In the genomic region with DNA sequence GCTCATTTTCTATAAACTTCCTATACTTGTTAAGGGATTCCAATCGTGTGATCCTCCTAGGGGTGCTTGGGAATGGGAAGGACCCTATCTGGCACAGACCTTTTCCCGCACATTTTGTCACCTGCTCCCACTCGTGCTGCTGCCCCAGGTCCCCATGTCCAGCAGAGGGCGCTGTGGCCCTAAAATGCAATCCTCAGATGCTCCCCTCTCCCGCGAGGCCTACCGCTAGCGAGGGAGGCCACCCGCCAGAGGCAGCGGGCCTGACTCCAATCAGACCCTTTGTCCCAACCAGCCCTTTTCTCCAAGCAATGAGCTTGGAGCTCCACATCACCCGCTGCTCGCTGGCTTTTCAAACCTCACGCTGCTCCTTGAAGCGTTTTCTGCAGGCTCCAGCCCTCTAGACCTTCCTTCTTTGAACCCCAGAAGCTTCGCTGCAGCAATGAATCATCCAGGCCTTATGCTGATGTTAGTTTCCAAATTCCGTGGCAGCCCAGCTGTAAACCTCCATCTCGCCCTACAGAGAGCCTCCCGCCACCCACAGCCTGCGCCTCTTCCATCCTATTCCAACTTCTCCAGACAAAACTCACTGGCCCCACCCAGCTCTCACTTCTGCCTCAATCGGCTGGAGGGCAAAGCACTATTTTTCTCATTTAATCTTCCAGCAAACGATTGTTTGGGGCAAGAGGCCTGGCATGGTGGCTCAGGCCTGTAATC, we compare ENCODE assay signal across 1 cellular context.
A peak's percentile ranks its signal among the peaks of the same experiment; 100 is the strongest.
TF ChIP-seq lines count a peak whose summit lies in the region.

No MANE protein-coding gene starts in this region.

TF ChIP-seq in HepG2, 621 proteins besides CTCF, POLR2A, EP300 and RAD21 (continued from another document and continues in another):
- TF ChIP-seq, protein P1, sequence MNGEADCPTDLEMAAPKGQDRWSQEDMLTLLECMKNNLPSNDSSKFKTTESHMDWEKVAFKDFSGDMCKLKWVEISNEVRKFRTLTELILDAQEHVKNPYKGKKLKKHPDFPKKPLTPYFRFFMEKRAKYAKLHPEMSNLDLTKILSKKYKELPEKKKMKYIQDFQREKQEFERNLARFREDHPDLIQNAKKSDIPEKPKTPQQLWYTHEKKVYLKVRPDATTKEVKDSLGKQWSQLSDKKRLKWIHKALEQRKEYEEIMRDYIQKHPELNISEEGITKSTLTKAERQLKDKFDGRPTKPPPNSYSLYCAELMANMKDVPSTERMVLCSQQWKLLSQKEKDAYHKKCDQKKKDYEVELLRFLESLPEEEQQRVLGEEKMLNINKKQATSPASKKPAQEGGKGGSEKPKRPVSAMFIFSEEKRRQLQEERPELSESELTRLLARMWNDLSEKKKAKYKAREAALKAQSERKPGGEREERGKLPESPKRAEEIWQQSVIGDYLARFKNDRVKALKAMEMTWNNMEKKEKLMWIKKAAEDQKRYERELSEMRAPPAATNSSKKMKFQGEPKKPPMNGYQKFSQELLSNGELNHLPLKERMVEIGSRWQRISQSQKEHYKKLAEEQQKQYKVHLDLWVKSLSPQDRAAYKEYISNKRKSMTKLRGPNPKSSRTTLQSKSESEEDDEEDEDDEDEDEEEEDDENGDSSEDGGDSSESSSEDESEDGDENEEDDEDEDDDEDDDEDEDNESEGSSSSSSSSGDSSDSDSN (CRISPR knock-in tag; IDR thresholded peaks at IDR 0.05): no peak; the same call in 1 of the 2 replicates
- TF ChIP-seq SAP130 (CRISPR knock-in tag; IDR thresholded peaks at IDR 0.05; ENCODE audit: low read depth) (peak; percentile 61), TFDP1 (CRISPR knock-in tag; IDR thresholded peaks at IDR 0.05; ENCODE audit: borderline replicate concordance) (peak; percentile 77), ZNF317 (CRISPR knock-in tag; IDR thresholded peaks at IDR 0.05) (no peak), DPF2 (CRISPR knock-in tag; IDR thresholded peaks at IDR 0.05; ENCODE audit: borderline replicate concordance, low read depth) (no peak), ISL2 (CRISPR knock-in tag; IDR thresholded peaks at IDR 0.05) (peak; percentile 57; the same call in 1 of the 2 replicates), NFRKB (IDR thresholded peaks at IDR 0.05) (no peak), MAFK (conservative IDR thresholded peaks at IDR 0.05 in 1 of 2, IDR thresholded peaks at IDR 0.05 in 1 of 2; ENCODE audit: low read length in 2 of 2) (no peak), ZNF562 (CRISPR knock-in tag; IDR thresholded peaks at IDR 0.05; ENCODE audit: borderline replicate concordance) (no peak), ZNF775 (CRISPR knock-in tag; IDR thresholded peaks at IDR 0.05; ENCODE audit: borderline replicate concordance) (no peak), ZNF362 (CRISPR knock-in tag; IDR thresholded peaks at IDR 0.05; ENCODE audit: borderline replicate concordance) (no peak; the same call in 1 of the 2 replicates), ZC3H13 (CRISPR knock-in tag; IDR thresholded peaks at IDR 0.05) (no peak), ZNF709 (CRISPR knock-in tag; IDR thresholded peaks at IDR 0.05) (no peak), ZNF780A (CRISPR knock-in tag; IDR thresholded peaks at IDR 0.05) (no peak), TAF15 (IDR thresholded peaks at IDR 0.05; ENCODE audit: low read depth, low read length, poor library complexity, severe bottlenecking) (no peak), CBX5 (CRISPR knock-in tag; IDR thresholded peaks at IDR 0.05; ENCODE audit: borderline replicate concordance) (peak; percentile 83; the same call in 1 of the 2 replicates), STAT6 (CRISPR knock-in tag; IDR thresholded peaks at IDR 0.05; ENCODE audit: borderline replicate concordance) (no peak), EED (CRISPR knock-in tag; IDR thresholded peaks at IDR 0.05) (no peak), ZNF430 (CRISPR knock-in tag; IDR thresholded peaks at IDR 0.05) (no peak), ZFX (CRISPR knock-in tag; IDR thresholded peaks at IDR 0.05; ENCODE audit: low read depth) (peak; percentile 98), ZNF292 (CRISPR knock-in tag; IDR thresholded peaks at IDR 0.05; ENCODE audit: borderline replicate concordance, low read depth) (peak; percentile 43; the same call in 1 of the 2 replicates), ZNF124 (CRISPR knock-in tag; IDR thresholded peaks at IDR 0.05) (no peak), MXD4 (CRISPR knock-in tag; IDR thresholded peaks at IDR 0.05) (no peak), GPN1 (CRISPR knock-in tag; IDR thresholded peaks at IDR 0.05; ENCODE audit: borderline replicate concordance) (no peak), KDM5B (CRISPR knock-in tag; IDR thresholded peaks at IDR 0.05; ENCODE audit: borderline replicate concordance) (peak; percentile 84; the same call in 1 of the 2 replicates), E2F1 (CRISPR knock-in tag; IDR thresholded peaks at IDR 0.05) (peak; percentile 54; the same call in 1 of the 2 replicates), SMYD3 (CRISPR knock-in tag; IDR thresholded peaks at IDR 0.05) (no peak), ARID2 (CRISPR knock-in tag; IDR thresholded peaks at IDR 0.05; ENCODE audit: borderline replicate concordance) (no peak), ZNF543 (CRISPR knock-in tag; IDR thresholded peaks at IDR 0.05) (no peak), MTA1 (CRISPR knock-in tag; IDR thresholded peaks at IDR 0.05; ENCODE audit: borderline replicate concordance) (no peak; the same call in 1 of the 2 replicates), HOMEZ (CRISPR knock-in tag; IDR thresholded peaks at IDR 0.05; ENCODE audit: low read depth) (no peak), REPIN1 (CRISPR knock-in tag; IDR thresholded peaks at IDR 0.05; ENCODE audit: borderline replicate concordance, low read depth) (peak; percentile 21; the same call in 1 of the 2 replicates), DMAP1 (CRISPR knock-in tag; IDR thresholded peaks at IDR 0.05) (no peak), MLLT10 (CRISPR knock-in tag; IDR thresholded peaks at IDR 0.05) (no peak), GZF1 (CRISPR knock-in tag; IDR thresholded peaks at IDR 0.05) (no peak), ZFP36L2 (CRISPR knock-in tag; IDR thresholded peaks at IDR 0.05) (no peak), KAT8 (CRISPR knock-in tag; IDR thresholded peaks at IDR 0.05) (peak; percentile 61; the same call in 1 of the 2 replicates), KDM5A (IDR thresholded peaks at IDR 0.05; ENCODE audit: borderline replicate concordance, low read length) (no peak), NCOA5 (CRISPR knock-in tag; IDR thresholded peaks at IDR 0.05) (no peak), ZSCAN21 (CRISPR knock-in tag; IDR thresholded peaks at IDR 0.05; ENCODE audit: borderline replicate concordance) (no peak; the same call in 1 of the 2 replicates)
- TF ChIP-seq, protein P2, sequence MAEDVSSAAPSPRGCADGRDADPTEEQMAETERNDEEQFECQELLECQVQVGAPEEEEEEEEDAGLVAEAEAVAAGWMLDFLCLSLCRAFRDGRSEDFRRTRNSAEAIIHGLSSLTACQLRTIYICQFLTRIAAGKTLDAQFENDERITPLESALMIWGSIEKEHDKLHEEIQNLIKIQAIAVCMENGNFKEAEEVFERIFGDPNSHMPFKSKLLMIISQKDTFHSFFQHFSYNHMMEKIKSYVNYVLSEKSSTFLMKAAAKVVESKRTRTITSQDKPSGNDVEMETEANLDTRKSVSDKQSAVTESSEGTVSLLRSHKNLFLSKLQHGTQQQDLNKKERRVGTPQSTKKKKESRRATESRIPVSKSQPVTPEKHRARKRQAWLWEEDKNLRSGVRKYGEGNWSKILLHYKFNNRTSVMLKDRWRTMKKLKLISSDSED (CRISPR knock-in tag; IDR thresholded peaks at IDR 0.05): no peak
- TF ChIP-seq, protein P3, sequence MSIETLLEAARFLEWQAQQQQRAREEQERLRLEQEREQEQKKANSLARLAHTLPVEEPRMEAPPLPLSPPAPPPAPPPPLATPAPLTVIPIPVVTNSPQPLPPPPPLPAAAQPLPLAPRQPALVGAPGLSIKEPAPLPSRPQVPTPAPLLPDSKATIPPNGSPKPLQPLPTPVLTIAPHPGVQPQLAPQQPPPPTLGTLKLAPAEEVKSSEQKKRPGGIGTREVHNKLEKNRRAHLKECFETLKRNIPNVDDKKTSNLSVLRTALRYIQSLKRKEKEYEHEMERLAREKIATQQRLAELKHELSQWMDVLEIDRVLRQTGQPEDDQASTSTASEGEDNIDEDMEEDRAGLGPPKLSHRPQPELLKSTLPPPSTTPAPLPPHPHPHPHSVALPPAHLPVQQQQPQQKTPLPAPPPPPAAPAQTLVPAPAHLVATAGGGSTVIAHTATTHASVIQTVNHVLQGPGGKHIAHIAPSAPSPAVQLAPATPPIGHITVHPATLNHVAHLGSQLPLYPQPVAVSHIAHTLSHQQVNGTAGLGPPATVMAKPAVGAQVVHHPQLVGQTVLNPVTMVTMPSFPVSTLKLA (IDR thresholded peaks at IDR 0.05): no peak
- TF ChIP-seq, protein P4, sequence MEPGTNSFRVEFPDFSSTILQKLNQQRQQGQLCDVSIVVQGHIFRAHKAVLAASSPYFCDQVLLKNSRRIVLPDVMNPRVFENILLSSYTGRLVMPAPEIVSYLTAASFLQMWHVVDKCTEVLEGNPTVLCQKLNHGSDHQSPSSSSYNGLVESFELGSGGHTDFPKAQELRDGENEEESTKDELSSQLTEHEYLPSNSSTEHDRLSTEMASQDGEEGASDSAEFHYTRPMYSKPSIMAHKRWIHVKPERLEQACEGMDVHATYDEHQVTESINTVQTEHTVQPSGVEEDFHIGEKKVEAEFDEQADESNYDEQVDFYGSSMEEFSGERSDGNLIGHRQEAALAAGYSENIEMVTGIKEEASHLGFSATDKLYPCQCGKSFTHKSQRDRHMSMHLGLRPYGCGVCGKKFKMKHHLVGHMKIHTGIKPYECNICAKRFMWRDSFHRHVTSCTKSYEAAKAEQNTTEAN (CRISPR knock-in tag; conservative IDR thresholded peaks at IDR 0.05): no peak
- TF ChIP-seq, protein P5, sequence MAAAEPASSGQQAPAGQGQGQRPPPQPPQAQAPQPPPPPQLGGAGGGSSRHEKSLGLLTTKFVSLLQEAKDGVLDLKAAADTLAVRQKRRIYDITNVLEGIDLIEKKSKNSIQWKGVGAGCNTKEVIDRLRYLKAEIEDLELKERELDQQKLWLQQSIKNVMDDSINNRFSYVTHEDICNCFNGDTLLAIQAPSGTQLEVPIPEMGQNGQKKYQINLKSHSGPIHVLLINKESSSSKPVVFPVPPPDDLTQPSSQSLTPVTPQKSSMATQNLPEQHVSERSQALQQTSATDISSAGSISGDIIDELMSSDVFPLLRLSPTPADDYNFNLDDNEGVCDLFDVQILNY (CRISPR knock-in tag; conservative IDR thresholded peaks at IDR 0.05): 0 out of 2 replicates have a peak, but pooled peaks have one; percentile 14
- TF ChIP-seq, protein P6, sequence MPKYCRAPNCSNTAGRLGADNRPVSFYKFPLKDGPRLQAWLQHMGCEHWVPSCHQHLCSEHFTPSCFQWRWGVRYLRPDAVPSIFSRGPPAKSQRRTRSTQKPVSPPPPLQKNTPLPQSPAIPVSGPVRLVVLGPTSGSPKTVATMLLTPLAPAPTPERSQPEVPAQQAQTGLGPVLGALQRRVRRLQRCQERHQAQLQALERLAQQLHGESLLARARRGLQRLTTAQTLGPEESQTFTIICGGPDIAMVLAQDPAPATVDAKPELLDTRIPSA (CRISPR knock-in tag; IDR thresholded peaks at IDR 0.05; ENCODE audit: borderline replicate concordance): no peak
